ENCODE assay signal across 8 cellular contexts in the genomic region with DNA sequence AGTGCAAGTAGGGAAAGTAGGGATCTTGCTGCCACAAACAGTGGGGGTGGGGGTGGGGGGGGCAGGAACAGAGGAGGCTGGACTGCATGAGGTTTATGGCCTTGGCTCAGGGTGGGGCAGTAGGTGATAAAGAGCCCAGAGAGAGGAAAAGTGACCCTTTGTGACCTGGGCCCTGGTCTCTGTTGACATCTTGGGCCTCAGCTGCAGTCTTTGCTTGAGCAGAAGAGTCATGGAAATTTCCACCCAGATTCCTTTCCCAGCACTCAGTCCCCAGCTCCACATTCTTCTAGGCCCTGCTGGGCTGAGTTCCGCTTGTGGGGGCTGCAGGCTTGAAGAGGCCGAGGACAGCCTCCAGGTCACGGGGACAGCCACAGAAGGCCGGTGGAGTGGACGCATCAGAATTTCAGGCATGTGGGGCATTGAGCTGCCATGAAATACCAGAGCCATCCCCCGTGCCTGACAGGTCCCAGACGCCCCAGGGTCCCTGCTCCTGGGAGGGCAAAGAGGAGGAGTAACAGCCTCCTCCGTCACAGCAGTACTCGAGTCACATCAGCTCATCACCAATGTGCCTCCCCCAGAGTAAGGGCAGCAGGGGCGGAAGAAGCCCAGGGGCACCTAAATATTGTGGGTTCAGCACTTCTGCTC. TPM values are rescaled to one million over a fixed set of nuclear protein-coding genes. Genes with fewer than 3 reads are reported as not detected.
A peak's percentile ranks its signal among the peaks of the same experiment; 100 is the strongest.
DNase-seq lines count a peak whose midpoint lies in the region; ATAC-seq and TF ChIP-seq lines count a peak whose summit lies in the region.

No MANE protein-coding gene starts in this region.

- TF ChIP-seq EP300 in gastroesophageal sphincter (IDR thresholded peaks at IDR 0.05) (no peak), ovary (IDR thresholded peaks at IDR 0.05) (no peak)

- H3K4me1 ChIP-seq in gastroesophageal sphincter = peaks cover 47 to 96% (median 85%) of the 10 kb centered on the region in 3 donors
- H3K4me1 ChIP-seq in ovary (ENCODE audit: insufficient read depth) = peaks cover 54% of the 10 kb centered on the region
- H3K4me1 ChIP-seq in HAP-1 = peaks cover 78% of the 10 kb centered on the region

- TF ChIP-seq CTCF in gastroesophageal sphincter (IDR thresholded peaks at IDR 0.05) (peak in 1 of 4 experiments; percentile 13), ovary (IDR thresholded peaks at IDR 0.05) (no peak)

- TF ChIP-seq POLR2A in gastroesophageal sphincter (IDR thresholded peaks at IDR 0.05) (no peak), ovary (IDR thresholded peaks at IDR 0.05) (no peak)

- peak; percentile 28 for ATAC-seq in gastroesophageal sphincter

- H3K27me3 ChIP-seq in gastroesophageal sphincter (no peaks in the 10 kb centered on the region), ovary (no peaks in the 10 kb centered on the region), HAP-1 (ENCODE audit: low read depth) (no peaks in the 10 kb centered on the region)

- H3K9me3 ChIP-seq in SK-N-MC (ENCODE audit: low read depth, low read length) = no peaks in the 10 kb centered on the region
- H3K9me3 ChIP-seq in gastroesophageal sphincter = no peaks in the 10 kb centered on the region
- H3K9me3 ChIP-seq in ovary = no peaks in the 10 kb centered on the region
- no peaks in the 10 kb centered on the region for H3K9me3 ChIP-seq in HAP-1

- H3K36me3 ChIP-seq in SK-N-MC (ENCODE audit: insufficient read depth, low read length) = no peaks in the 10 kb centered on the region
- H3K36me3 ChIP-seq in gastroesophageal sphincter = no peaks in the 10 kb centered on the region
- no peaks in the 10 kb centered on the region for H3K36me3 ChIP-seq in ovary
- H3K36me3 ChIP-seq in HAP-1 (replicated peaks) = no peaks in the 10 kb centered on the region

- in situ Hi-C loops in HAP-1 (cut with MboI; ENCODE audit: low sequenced_read_pairs) = no loop called here

- peak; percentile 68 for DNase-seq in AG20443 (ENCODE audit: low spot score)
- no peak for DNase-seq in SK-N-MC (ENCODE audit: low read depth, low spot score)
- peak; percentile 39 to 57 (median 50) for DNase-seq in ovary
- DNase-seq in NCI-H1105 treated with DMSO at 0.1 percent for 48 hours (lab: John Stamatoyannopoulos, UW) = no peak
- no peak for DNase-seq in NCI-H526 treated with DMSO at 0.1 percent for 48 hours (lab: John Stamatoyannopoulos, UW)
- DNase-seq in HAP-1 (ENCODE audit: low spot score in 2 of 2) = no peak
- no peak for DNase-seq in DMS153 treated with DMSO at 0.1 percent for 48 hours (lab: John Stamatoyannopoulos, UW; ENCODE audit: unreplicated experiment)

- peak overlapping the region; percentile 15 for H3K9ac ChIP-seq in SK-N-MC (ENCODE audit: insufficient read length)

- intact Hi-C loops in ovary (cut with DNase I) = no loop called here

- 60% methylated on average over 1 of the region's 10 CpGs; no CpG with 5 or more reads in 1 of the 2 donors for WGBS in gastroesophageal sphincter (ENCODE audit: low coverage in 1 of 2), 2 donors
- WGBS in ovary, 3 donors = 20 to 35% (median 30%) methylated on average over 10 of the region's 10 CpGs

- H3K4me3 ChIP-seq in SK-N-MC (no peak overlapping the region), gastroesophageal sphincter (no peak overlapping the region), ovary (no peak overlapping the region), HAP-1 (no peak overlapping the region)

- H3K27ac ChIP-seq in SK-N-MC = peak overlapping the region; percentile 23
- H3K27ac ChIP-seq in gastroesophageal sphincter = peak overlapping the region; percentile 96 to 99 (median 98)
- peak overlapping the region; percentile 91 to 96 for H3K27ac ChIP-seq in ovary

RNA-seq across cellular contexts. Expression of gene MALAT1, which starts 9.7 kb away (rescaled TPM):
- over 10,000 TPM in 2 of 4 donors, 1,000 to 10,000 TPM in 2; 2,194 to 20,520 (median 8,164) TPM for total RNA-seq in gastroesophageal sphincter
- over 10,000 TPM in 4 of 7 donors, 1,000 to 10,000 TPM in 3; 4,813 to 13,132 (median 10,519) TPM for total RNA-seq in ovary
- polyA plus RNA-seq in ovary = 100 to 1,000 TPM; 396 to 616 TPM

RNA-seq across cellular contexts. Expression of gene SCYL1, which starts 35.7 kb away (rescaled TPM):
- 10 to 100 TPM; 70.6 to 97.6 (median 89.2) TPM for total RNA-seq in gastroesophageal sphincter
- total RNA-seq in ovary = 100 to 1,000 TPM in 1 of 7 donors, 10 to 100 TPM in 6; 59.0 to 118 (median 96.2) TPM
- 10 to 100 TPM; 11.7 to 71.6 TPM for polyA plus RNA-seq in ovary

Comparison
In these comparisons a context has a peak if more than half of its experiments do, and no peak if none do; other contexts are left out.
1. DNase-seq: peak in AG20443 (single experiment) and ovary (5 of 5); none in SK-N-MC (single experiment), NCI-H1105 treated with DMSO at 0.1 percent for 48 hours (single experiment), NCI-H526 treated with DMSO at 0.1 percent for 48 hours (single experiment), HAP-1 (0 of 2) and DMS153 treated with DMSO at 0.1 percent for 48 hours (single experiment).
2. H3K27ac ChIP-seq: peak in every context shown above with its lines; median percentile 98 in gastroesophageal sphincter; 94 in ovary; 23 in SK-N-MC.